Comparison of ENCODE assay signal across 8 cellular contexts in the genomic region with DNA sequence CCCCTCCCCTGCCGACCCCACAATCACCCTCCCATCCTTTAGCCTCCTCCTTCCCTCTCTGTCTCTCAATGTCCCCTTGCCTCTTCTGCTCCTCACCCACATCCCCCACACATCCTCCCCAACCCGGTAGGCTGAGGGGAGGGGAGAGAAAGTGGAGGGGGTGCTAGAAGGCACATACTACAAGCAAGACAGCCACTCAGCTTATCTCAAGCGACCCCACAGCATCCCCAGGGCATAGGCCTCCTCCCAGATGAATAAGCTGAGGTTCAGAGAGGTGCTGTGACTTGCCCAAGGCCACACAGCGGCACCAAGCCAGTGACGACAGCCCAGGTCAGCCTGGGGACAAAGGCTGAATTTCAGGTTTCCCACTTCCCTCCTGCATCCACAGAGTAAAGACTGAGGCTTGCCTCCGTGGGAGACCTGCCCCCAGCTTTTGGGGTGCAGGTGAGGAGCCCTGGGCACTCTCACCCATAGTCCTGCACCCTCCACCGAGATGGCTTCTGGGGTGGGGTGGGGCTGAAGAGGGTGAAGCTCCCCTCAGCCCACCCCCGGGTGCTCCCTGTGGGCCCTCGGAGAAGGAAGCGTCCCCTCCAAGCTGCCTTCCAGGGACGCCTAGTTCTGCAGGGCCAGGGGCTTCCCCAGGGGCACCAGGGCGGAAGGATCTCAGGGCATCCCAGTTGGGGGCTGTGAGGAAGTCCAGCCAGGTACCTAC. TPM values are rescaled to one million over a fixed set of nuclear protein-coding genes. Genes with fewer than 3 reads are reported as not detected.
DNase-seq lines count a peak whose midpoint lies in the region; ATAC-seq and TF ChIP-seq lines count a peak whose summit lies in the region.

No MANE protein-coding gene starts in this region.

- intact Hi-C loops in upper lobe of right lung (cut with DNase I): no loop called here

- DNase-seq in stimulated activated CD4-positive, alpha-beta T cell treated with anti-CD3 and anti-CD28 coated beads, Interleukin-4, amount 100 ng/mL, for 1 hour: peak; percentile 7
- DNase-seq in stimulated activated CD4-positive, alpha-beta T cell treated with anti-CD3 and anti-CD28 coated beads, Interleukin-12 subunit alpha, Interleukin-12 subunit beta, amount 100 ng/mL, for 4 hours: no peak
- no peak for DNase-seq in upper lobe of right lung
- no peak for DNase-seq in midbrain (lab: John Stamatoyannopoulos, UW)
- no peak for DNase-seq in NCI-H774 (lab: John Stamatoyannopoulos, UW)
- DNase-seq in NCI-H2029 treated with DMSO at 0.1 percent for 48 hours (lab: John Stamatoyannopoulos, UW): no peak

- H2AFZ ChIP-seq in SU-DHL-6 (ENCODE audit: low read depth, low read length, severe bottlenecking): no peak overlapping the region

- ATAC-seq in upper lobe of right lung: peak; percentile 2

- no peaks in the 10 kb centered on the region for H3K9me2 ChIP-seq in SU-DHL-6 (replicated peaks; ENCODE audit: insufficient read depth, low read length)

- H3K27ac ChIP-seq in SU-DHL-6 (ENCODE audit: low read depth, low read length) (peak overlapping the region; percentile 95), upper lobe of right lung (peak overlapping the region; percentile 73)

- peak overlapping the region; percentile 87 for H3K4me3 ChIP-seq in SU-DHL-6 (ENCODE audit: insufficient read depth, low read length, poor library complexity, severe bottlenecking)
- H3K4me3 ChIP-seq in iPS-15b (ENCODE audit: low read depth, low read length): peak overlapping the region; percentile 22
- H3K4me3 ChIP-seq in upper lobe of right lung: peak overlapping the region; percentile 59

- peaks cover 32% of the 10 kb centered on the region for H3F3A ChIP-seq in SU-DHL-6 (ENCODE audit: insufficient read depth)

- peaks cover 28% of the 10 kb centered on the region for H3K79me2 ChIP-seq in SU-DHL-6 (ENCODE audit: insufficient read depth, low read length)

- H3K9me3 ChIP-seq in SU-DHL-6 (ENCODE audit: insufficient read depth, low read length) (no peaks in the 10 kb centered on the region), iPS-15b (ENCODE audit: control insufficient read depth, insufficient read depth, low read length) (no peaks in the 10 kb centered on the region), upper lobe of right lung (no peaks in the 10 kb centered on the region)

- H3K27me3 ChIP-seq in SU-DHL-6 (ENCODE audit: low read length): no peaks in the 10 kb centered on the region
- H3K27me3 ChIP-seq in iPS-15b (ENCODE audit: control insufficient read depth, insufficient read depth, low read length): no peaks in the 10 kb centered on the region
- peaks cover 11% of the 10 kb centered on the region for H3K27me3 ChIP-seq in upper lobe of right lung

- no peak for TF ChIP-seq CTCF in SU-DHL-6 (IDR thresholded peaks at IDR 0.05; ENCODE audit: insufficient read depth, low read length, poor library complexity, severe bottlenecking)
- no peak for TF ChIP-seq CTCF in upper lobe of right lung (IDR thresholded peaks at IDR 0.05)

- peak overlapping the region; percentile 97 for H3K9ac ChIP-seq in SU-DHL-6 (ENCODE audit: low read length)
- no peak overlapping the region for H3K9ac ChIP-seq in iPS-15b (ENCODE audit: low read depth, low read length)

- no peaks in the 10 kb centered on the region; the same call in 1 of the 2 replicates for H3K36me3 ChIP-seq in SU-DHL-6 (ENCODE audit: low read length)
- H3K36me3 ChIP-seq in iPS-15b (ENCODE audit: control insufficient read depth, insufficient read depth, low read length): no peaks in the 10 kb centered on the region
- H3K36me3 ChIP-seq in upper lobe of right lung: no peaks in the 10 kb centered on the region

- H4K20me1 ChIP-seq in SU-DHL-6 (ENCODE audit: low read depth, low read length): no peaks in the 10 kb centered on the region

- H3K4me1 ChIP-seq in iPS-15b (ENCODE audit: control insufficient read depth, insufficient read depth, low read length): no peaks in the 10 kb centered on the region
- H3K4me1 ChIP-seq in upper lobe of right lung: peaks cover 6% of the 10 kb centered on the region

- peak overlapping the region; percentile 75 for H3K4me2 ChIP-seq in SU-DHL-6 (ENCODE audit: low read depth, low read length, poor library complexity, severe bottlenecking)

RNA-seq across cellular contexts. Expression of a gene that starts 0.5 kb away (rescaled TPM):
- 107 TPM for total RNA-seq in upper lobe of right lung

RNA-seq across cellular contexts. Expression of a gene that starts 31.3 kb away (rescaled TPM):
- total RNA-seq in upper lobe of right lung: not detected

RNA-seq across cellular contexts. Expression of a gene that starts 38.8 kb away (rescaled TPM):
- 37.9 TPM for total RNA-seq in upper lobe of right lung

RNA-seq across cellular contexts. Expression of a gene that starts 55.5 kb away (rescaled TPM):
- 6.1 TPM for total RNA-seq in upper lobe of right lung

Comparison
In these comparisons a context has a peak if more than half of its experiments do, and no peak if none do; other contexts are left out.
1. H3K4me3 ChIP-seq: peak in every context shown above with its lines; median percentile 87 in SU-DHL-6; 59 in upper lobe of right lung; 22 in iPS-15b.